8 cellular contexts compared by ENCODE assay signal in genomic region chr22:42662114-42663021, GRCh38. TPM values are rescaled to one million over a fixed set of nuclear protein-coding genes. Genes with fewer than 3 reads are reported as not detected.
DNase-seq lines count a peak whose midpoint lies in the region; ATAC-seq and TF ChIP-seq lines count a peak whose summit lies in the region.

No MANE protein-coding gene starts in this region.

- in situ Hi-C loops in astrocyte of the spinal cord (cut with HindIII; ENCODE audit: low sequenced_read_pairs) = no loop called here

- TF ChIP-seq CTCF in astrocyte of the spinal cord (IDR thresholded peaks at IDR 0.05; ENCODE audit: low read depth, low read length) = peak; percentile 87

- H3K36me3 ChIP-seq in iPS-18a (ENCODE audit: control insufficient read depth, low read depth, low read length) = no peaks in the 10 kb centered on the region
- H3K36me3 ChIP-seq in skeletal muscle satellite cell (ENCODE audit: insufficient read depth, low read length) = no peaks in the 10 kb centered on the region

- DNase-seq in DMS153 (lab: John Stamatoyannopoulos, UW) (peak; percentile 51), DMS153 treated with DMSO at 0.1 percent for 48 hours (lab: John Stamatoyannopoulos, UW; ENCODE audit: unreplicated experiment) (no peak), LHCN-M2 (ENCODE audit: low read depth) (peak; percentile 56), T-helper 9 cell (peak; percentile 87), astrocyte of the spinal cord (ENCODE audit: low read depth, low spot score) (peak; percentile 68)

- no peaks in the 10 kb centered on the region for H3K9me3 ChIP-seq in iPS-18a (ENCODE audit: control insufficient read depth, low read depth, low read length)
- H3K9me3 ChIP-seq in skeletal muscle satellite cell (replicated peaks; ENCODE audit: low read length) = no peaks in the 10 kb centered on the region

- H3K27me3 ChIP-seq in iPS-18a (ENCODE audit: control insufficient read depth, insufficient read depth, low read length) (peaks cover 16% of the 10 kb centered on the region), skeletal muscle satellite cell (ENCODE audit: control insufficient read depth, insufficient read depth, low read length) (no peaks in the 10 kb centered on the region)

- H3K9ac ChIP-seq in iPS-18a (ENCODE audit: low read length) = no peak overlapping the region
- H3K9ac ChIP-seq in skeletal muscle satellite cell (ENCODE audit: low read depth, low read length) = peak overlapping the region; percentile 77

- H3K27ac ChIP-seq in iPS-18a (ENCODE audit: low read length) = no peak overlapping the region

- H3K4me3 ChIP-seq in astrocyte of the spinal cord (ENCODE audit: low read depth, low read length) (peak overlapping the region; percentile 56), iPS-18a (ENCODE audit: low read length) (peak overlapping the region; percentile 59), skeletal muscle satellite cell (ENCODE audit: low read length) (peak overlapping the region; percentile 76)

- no peak for ATAC-seq in GM18873 (IDR thresholded peaks at IDR 0.05; ENCODE audit: low FRiP score, unreplicated experiment)

- H3K4me1 ChIP-seq in iPS-18a (ENCODE audit: control insufficient read depth, low read depth, low read length) (no peaks in the 10 kb centered on the region), skeletal muscle satellite cell (ENCODE audit: control insufficient read depth, insufficient read depth, low read length) (no peaks in the 10 kb centered on the region)

- H3K4me2 ChIP-seq in skeletal muscle satellite cell (ENCODE audit: low read length) = peak overlapping the region; percentile 98

RNA-seq across cellular contexts. Expression of gene CYB5R3, which starts 13.2 kb away (rescaled TPM):
- 165 and 193 TPM in 2 replicates for total RNA-seq in LHCN-M2 (2014; rRNA removed)
- polyA plus RNA-seq in LHCN-M2 (2012) = 530 TPM
- 56.8 and 86.9 TPM in 2 replicates for total RNA-seq in skeletal muscle satellite cell (2012; rRNA removed)

RNA-seq across cellular contexts. Expression of gene ATP5MGL, which starts 22.0 kb away (rescaled TPM):
- not detected in 2 replicates for total RNA-seq in LHCN-M2 (2014; rRNA removed)
- polyA plus RNA-seq in LHCN-M2 (2012) = 0.10 TPM
- 0.22 and 1.3 TPM in 2 replicates for total RNA-seq in skeletal muscle satellite cell (2012; rRNA removed)

RNA-seq across cellular contexts. Expression of gene POLDIP3, which starts 47.7 kb away (rescaled TPM):
- 34.0 and 36.4 TPM in 2 replicates for total RNA-seq in LHCN-M2 (2014; rRNA removed)
- polyA plus RNA-seq in LHCN-M2 (2012) = 51.7 TPM
- total RNA-seq in skeletal muscle satellite cell (2012; rRNA removed) = 20.5 and 21.0 TPM in 2 replicates

RNA-seq across cellular contexts. Expression of gene A4GALT, which starts 58.3 kb away (rescaled TPM):
- total RNA-seq in LHCN-M2 (2014; rRNA removed) = 22.6 and 29.3 TPM in 2 replicates
- 11.6 TPM for polyA plus RNA-seq in LHCN-M2 (2012)
- total RNA-seq in skeletal muscle satellite cell (2012; rRNA removed) = 24.3 and 26.6 TPM in 2 replicates
